27 cellular contexts compared by ENCODE assay signal in the genomic region with DNA sequence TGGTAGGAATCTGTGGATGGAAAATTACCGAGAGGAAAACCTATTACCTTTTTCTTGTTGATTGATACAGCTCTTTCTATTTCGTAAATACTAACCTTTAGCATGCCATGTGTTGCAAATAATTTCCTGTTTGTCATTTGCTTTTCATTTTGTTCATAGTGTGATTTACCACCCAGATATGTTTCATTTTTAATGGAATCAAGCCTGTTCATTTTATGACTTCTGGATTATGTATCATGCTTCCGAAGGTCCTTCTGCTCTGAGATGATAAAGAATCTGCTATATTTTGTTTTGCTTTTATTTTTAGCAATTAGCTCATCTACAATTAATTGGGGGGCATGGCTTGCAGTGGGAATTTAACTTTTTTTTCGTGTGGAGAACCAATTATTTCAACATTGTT.
"Had no signal": no experiment of that assay in that cellular context is flagged by ENCODE, and none has a peak within 500 bp of the region (broad histone marks: within the 10 kb centered on the region; RNA-seq: fewer than 3 reads in every experiment).

No MANE protein-coding gene starts in this region.

- H3K27ac ChIP-seq: esophagus squamous epithelium, gastrocnemius medialis, lower lobe of right lung, neutrophil, parathyroid adenoma, prostate gland, right atrium auricular region, spleen, thoracic aorta, tibial nerve, upper lobe of right lung had no signal

- H3K9me3 ChIP-seq: esophagus squamous epithelium, gastrocnemius medialis, lower lobe of right lung, neutrophil, prostate gland, right atrium auricular region, spleen, thoracic aorta, tibial nerve, upper lobe of right lung, uterus had no signal

- H3K36me3 Mint-ChIP-seq: natural killer cell treated with Interleukin-12 subunit alpha and Interleukin-12 subunit beta and Interleukin-15 and Interleukin-18, amount 100 ng/mL, for 72 hours had no signal

- H2AFZ ChIP-seq: parathyroid adenoma had no signal

- H3K4me1 ChIP-seq: parathyroid adenoma, prostate gland had no signal

- H3K9me3 Mint-ChIP-seq: endodermal cell; memory B cell; naive B cell; natural killer cell treated with Interleukin-12 subunit alpha and Interleukin-12 subunit beta and Interleukin-15 and Interleukin-18, amount 100 ng/mL, for 72 hours; neural crest cell; stimulated activated memory B cell treated with anti-CD40 and anti-IgM and Interleukin-4, amounts not matched to agents 10 μg/mL and 1 μg/mL and 100 μg/mL, for 72 hours; stimulated activated naive CD8-positive, alpha-beta T cell treated with anti-CD3 and anti-CD28 coated beads, Interleukin-15, Interleukin-2, amounts not matched to agents 100 ng/mL and 50 ng/mL, for 24 hours had no signal

- H3K4me3 ChIP-seq: esophagus squamous epithelium, gastrocnemius medialis, lower lobe of right lung, prostate gland, right atrium auricular region, spleen, thoracic aorta, tibial nerve, upper lobe of right lung, uterus had no signal

- H3K4me3 Mint-ChIP-seq: endodermal cell; memory B cell; natural killer cell treated with Interleukin-12 subunit alpha and Interleukin-12 subunit beta and Interleukin-15 and Interleukin-18, amount 100 ng/mL, for 72 hours; neural crest cell; stimulated activated memory B cell treated with anti-CD40 and anti-IgM and Interleukin-4, amounts not matched to agents 10 μg/mL and 1 μg/mL and 100 μg/mL, for 72 hours; stimulated activated naive CD8-positive, alpha-beta T cell treated with anti-CD3 and anti-CD28 coated beads, Interleukin-15, Interleukin-2, amounts not matched to agents 100 ng/mL and 50 ng/mL, for 24 hours had no signal

- H3K27me3 ChIP-seq: esophagus squamous epithelium, gastrocnemius medialis, neutrophil, right atrium auricular region, spleen, tibial nerve, upper lobe of right lung, uterus had no signal

- H3K27me3 Mint-ChIP-seq: memory B cell; naive B cell; natural killer cell treated with Interleukin-12 subunit alpha and Interleukin-12 subunit beta and Interleukin-15 and Interleukin-18, amount 100 ng/mL, for 72 hours; stimulated activated memory B cell treated with anti-CD40 and anti-IgM and Interleukin-4, amounts not matched to agents 10 μg/mL and 1 μg/mL and 100 μg/mL, for 72 hours; stimulated activated naive CD8-positive, alpha-beta T cell treated with anti-CD3 and anti-CD28 coated beads, Interleukin-15, Interleukin-2, amounts not matched to agents 100 ng/mL and 50 ng/mL, for 24 hours had no signal

- H3K4me1 Mint-ChIP-seq: neural crest cell had no signal

- DNase-seq: cerebellar nuclear complex; cortex of kidney; effector CD8-positive, alpha-beta T cell; endodermal cell; erythroblast; esophagus squamous epithelium; foreskin fibroblast; gastrocnemius medialis; head of caudate nucleus; left ventricle myocardium superior; lower lobe of right lung; naive B cell; spleen; stimulated activated CD4-positive, alpha-beta T cell treated with anti-CD3 and anti-CD28 coated beads, Interleukin-4, amount 100 ng/mL, for 4 hours; upper lobe of right lung; uterus had no signal

- H3K36me3 ChIP-seq: esophagus squamous epithelium, gastrocnemius medialis, lower lobe of right lung, neutrophil, prostate gland, right atrium auricular region, spleen, thoracic aorta, upper lobe of right lung, uterus had no signal

- H3K9ac ChIP-seq: parathyroid adenoma had no signal

- H3K27ac Mint-ChIP-seq: endodermal cell; memory B cell; natural killer cell treated with Interleukin-12 subunit alpha and Interleukin-12 subunit beta and Interleukin-15 and Interleukin-18, amount 100 ng/mL, for 72 hours; stimulated activated memory B cell treated with anti-CD40 and anti-IgM and Interleukin-4, amounts not matched to agents 10 μg/mL and 1 μg/mL and 100 μg/mL, for 72 hours; stimulated activated naive CD8-positive, alpha-beta T cell treated with anti-CD3 and anti-CD28 coated beads, Interleukin-15, Interleukin-2, amounts not matched to agents 100 ng/mL and 50 ng/mL, for 24 hours had no signal
